Comparison of ENCODE assay signal across 1 cellular context in the genomic region with DNA sequence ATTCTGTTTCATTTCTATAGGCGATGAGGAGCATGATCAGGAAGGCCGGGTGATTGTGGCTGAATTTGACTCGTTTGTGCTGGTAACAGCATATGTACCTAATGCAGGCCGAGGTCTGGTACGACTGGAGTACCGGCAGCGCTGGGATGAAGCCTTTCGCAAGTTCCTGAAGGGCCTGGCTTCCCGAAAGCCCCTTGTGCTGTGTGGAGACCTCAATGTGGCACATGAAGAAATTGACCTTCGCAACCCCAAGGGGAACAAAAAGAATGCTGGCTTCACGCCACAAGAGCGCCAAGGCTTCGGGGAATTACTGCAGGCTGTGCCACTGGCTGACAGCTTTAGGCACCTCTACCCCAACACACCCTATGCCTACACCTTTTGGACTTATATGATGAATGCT.
TF ChIP-seq lines count a peak whose summit lies in the region.

No MANE protein-coding gene starts in this region.

TF ChIP-seq in WTC11, 78 proteins besides CTCF, POLR2A, EP300 and RAD21:
- TF ChIP-seq NFATC4 (CRISPR knock-in tag; IDR thresholded peaks at IDR 0.05) (no peak), FOXP1 (CRISPR knock-in tag; IDR thresholded peaks at IDR 0.05; ENCODE audit: borderline replicate concordance) (no peak), ESRRA (CRISPR knock-in tag; IDR thresholded peaks at IDR 0.05; ENCODE audit: borderline replicate concordance) (no peak), CREM (CRISPR knock-in tag; IDR thresholded peaks at IDR 0.05) (no peak)
- TF ChIP-seq, protein P1, sequence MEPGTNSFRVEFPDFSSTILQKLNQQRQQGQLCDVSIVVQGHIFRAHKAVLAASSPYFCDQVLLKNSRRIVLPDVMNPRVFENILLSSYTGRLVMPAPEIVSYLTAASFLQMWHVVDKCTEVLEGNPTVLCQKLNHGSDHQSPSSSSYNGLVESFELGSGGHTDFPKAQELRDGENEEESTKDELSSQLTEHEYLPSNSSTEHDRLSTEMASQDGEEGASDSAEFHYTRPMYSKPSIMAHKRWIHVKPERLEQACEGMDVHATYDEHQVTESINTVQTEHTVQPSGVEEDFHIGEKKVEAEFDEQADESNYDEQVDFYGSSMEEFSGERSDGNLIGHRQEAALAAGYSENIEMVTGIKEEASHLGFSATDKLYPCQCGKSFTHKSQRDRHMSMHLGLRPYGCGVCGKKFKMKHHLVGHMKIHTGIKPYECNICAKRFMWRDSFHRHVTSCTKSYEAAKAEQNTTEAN (CRISPR knock-in tag; IDR thresholded peaks at IDR 0.05) = no peak
- TF ChIP-seq, protein P2, sequence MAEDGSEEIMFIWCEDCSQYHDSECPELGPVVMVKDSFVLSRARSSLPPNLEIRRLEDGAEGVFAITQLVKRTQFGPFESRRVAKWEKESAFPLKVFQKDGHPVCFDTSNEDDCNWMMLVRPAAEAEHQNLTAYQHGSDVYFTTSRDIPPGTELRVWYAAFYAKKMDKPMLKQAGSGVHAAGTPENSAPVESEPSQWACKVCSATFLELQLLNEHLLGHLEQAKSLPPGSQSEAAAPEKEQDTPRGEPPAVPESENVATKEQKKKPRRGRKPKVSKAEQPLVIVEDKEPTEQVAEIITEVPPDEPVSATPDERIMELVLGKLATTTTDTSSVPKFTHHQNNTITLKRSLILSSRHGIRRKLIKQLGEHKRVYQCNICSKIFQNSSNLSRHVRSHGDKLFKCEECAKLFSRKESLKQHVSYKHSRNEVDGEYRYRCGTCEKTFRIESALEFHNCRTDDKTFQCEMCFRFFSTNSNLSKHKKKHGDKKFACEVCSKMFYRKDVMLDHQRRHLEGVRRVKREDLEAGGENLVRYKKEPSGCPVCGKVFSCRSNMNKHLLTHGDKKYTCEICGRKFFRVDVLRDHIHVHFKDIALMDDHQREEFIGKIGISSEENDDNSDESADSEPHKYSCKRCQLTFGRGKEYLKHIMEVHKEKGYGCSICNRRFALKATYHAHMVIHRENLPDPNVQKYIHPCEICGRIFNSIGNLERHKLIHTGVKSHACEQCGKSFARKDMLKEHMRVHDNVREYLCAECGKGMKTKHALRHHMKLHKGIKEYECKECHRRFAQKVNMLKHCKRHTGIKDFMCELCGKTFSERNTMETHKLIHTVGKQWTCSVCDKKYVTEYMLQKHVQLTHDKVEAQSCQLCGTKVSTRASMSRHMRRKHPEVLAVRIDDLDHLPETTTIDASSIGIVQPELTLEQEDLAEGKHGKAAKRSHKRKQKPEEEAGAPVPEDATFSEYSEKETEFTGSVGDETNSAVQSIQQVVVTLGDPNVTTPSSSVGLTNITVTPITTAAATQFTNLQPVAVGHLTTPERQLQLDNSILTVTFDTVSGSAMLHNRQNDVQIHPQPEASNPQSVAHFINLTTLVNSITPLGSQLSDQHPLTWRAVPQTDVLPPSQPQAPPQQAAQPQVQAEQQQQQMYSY (CRISPR knock-in tag; IDR thresholded peaks at IDR 0.05) = no peak
- TF ChIP-seq, protein P3, sequence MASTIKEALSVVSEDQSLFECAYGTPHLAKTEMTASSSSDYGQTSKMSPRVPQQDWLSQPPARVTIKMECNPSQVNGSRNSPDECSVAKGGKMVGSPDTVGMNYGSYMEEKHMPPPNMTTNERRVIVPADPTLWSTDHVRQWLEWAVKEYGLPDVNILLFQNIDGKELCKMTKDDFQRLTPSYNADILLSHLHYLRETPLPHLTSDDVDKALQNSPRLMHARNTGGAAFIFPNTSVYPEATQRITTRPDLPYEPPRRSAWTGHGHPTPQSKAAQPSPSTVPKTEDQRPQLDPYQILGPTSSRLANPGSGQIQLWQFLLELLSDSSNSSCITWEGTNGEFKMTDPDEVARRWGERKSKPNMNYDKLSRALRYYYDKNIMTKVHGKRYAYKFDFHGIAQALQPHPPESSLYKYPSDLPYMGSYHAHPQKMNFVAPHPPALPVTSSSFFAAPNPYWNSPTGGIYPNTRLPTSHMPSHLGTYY (CRISPR knock-in tag; IDR thresholded peaks at IDR 0.05) = 0 out of 2 replicates have a peak, but pooled peaks have one; percentile 15
